12 cellular contexts compared by ENCODE assay signal in the genomic region with DNA sequence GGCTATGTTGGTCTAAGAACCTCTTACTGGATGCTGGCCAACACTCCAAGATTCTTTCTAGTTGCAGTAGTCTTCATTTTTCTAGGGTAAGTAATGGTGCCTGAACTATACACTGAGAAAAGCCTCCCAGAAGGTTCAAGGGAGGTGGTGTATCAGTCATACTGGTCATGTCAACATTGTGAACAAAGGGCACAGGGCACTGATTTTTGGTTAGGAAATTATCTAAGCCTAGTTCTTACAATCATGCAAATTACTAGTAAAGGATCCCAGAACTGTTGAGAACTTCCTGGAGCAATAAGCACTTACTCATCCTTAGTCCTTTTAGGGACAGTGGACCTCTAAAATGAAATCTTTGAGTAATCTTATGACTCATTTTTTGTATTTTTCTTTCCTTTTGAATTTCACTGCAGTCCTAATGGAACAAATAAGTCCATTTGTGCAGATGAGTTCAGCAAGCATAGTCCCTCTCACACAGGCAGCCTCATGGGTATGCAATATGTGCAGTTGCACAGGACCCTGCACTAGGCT. TPM values are rescaled to one million over a fixed set of nuclear protein-coding genes. Genes with fewer than 3 reads are reported as not detected.
DNase-seq lines count a peak whose midpoint lies in the region; FAIRE-seq and TF ChIP-seq lines count a peak whose summit lies in the region.
"Had no signal": no experiment of that assay in that cellular context is flagged by ENCODE, and none has a peak within 500 bp of the region (broad histone marks: within the 10 kb centered on the region; RNA-seq: fewer than 3 reads in every experiment).

No MANE protein-coding gene starts in this region.

- intact Hi-C loops in posterior vena cava (cut with DNase I) = no loop called here

- no peak for TF ChIP-seq POLR2A in GM12892 (IDR thresholded peaks at IDR 0.05; ENCODE audit: low read depth, low read length)

- H3K4me3 ChIP-seq in fibroblast of mammary gland (ENCODE audit: control insufficient read depth, low read depth, low read length) = no peak overlapping the region
- H3K4me3 ChIP-seq: testis had no signal

- peak; percentile 9 for FAIRE-seq in GM12892 (lab: Jason Lieb, UNC)
- FAIRE-seq: endometrium had no signal

- TF ChIP-seq CTCF in fibroblast of mammary gland (conservative IDR thresholded peaks at IDR 0.05; ENCODE audit: control insufficient read depth, insufficient read depth, low read depth, low read length) = no peak

- peak; percentile 63 for DNase-seq in A172 (ENCODE audit: low spot score)
- no peak for DNase-seq in GM12892 (ENCODE audit: insufficient read length)
- DNase-seq in RPMI7951 (ENCODE audit: low read depth) = peak; percentile 71
- peak; percentile 97 for DNase-seq in fibroblast of mammary gland (ENCODE audit: low read depth)
- no peak for DNase-seq in NCI-H526 (lab: John Stamatoyannopoulos, UW)
- DNase-seq in NCI-H1417 treated with DMSO at 0.1 percent for 48 hours (lab: John Stamatoyannopoulos, UW) = no peak
- DNase-seq in posterior vena cava (ENCODE audit: low spot score) = no peak
- no peak for DNase-seq in activated gamma-delta T cell (lab: John Stamatoyannopoulos, UW)
- DNase-seq: NCI-H2227 treated with DMSO at 0.1 percent for 48 hours; stimulated activated CD4-positive, alpha-beta T cell treated with anti-CD3 and anti-CD28 coated beads, Interleukin-15, amount 100 ng/mL, for 24 hours; testis had no signal

RNA-seq across cellular contexts. Expression of gene CDC42SE2, which starts 21.1 kb away (rescaled TPM):
- 49.6 and 52.3 TPM in 2 replicates for total RNA-seq in A172 (2014; rRNA removed; shearing (Covaris generic))
- polyA plus RNA-seq in GM12892 (2012; ENCODE audit: missing spikeins) = 86.3 TPM
- 12.7 and 14.2 TPM in 2 replicates for total RNA-seq in RPMI7951 (2014; rRNA removed; shearing (Covaris generic))
- total RNA-seq in posterior vena cava = 10 to 100 TPM; 17.0 to 18.5 TPM

Comparison
In these comparisons a context has a peak if more than half of its experiments do, and no peak if none do; other contexts are left out.
1. DNase-seq: peak in A172 (single experiment), RPMI7951 (single experiment) and fibroblast of mammary gland (single experiment); none in GM12892 (single experiment), NCI-H526 (0 of 2), NCI-H1417 treated with DMSO at 0.1 percent for 48 hours (single experiment), posterior vena cava (single experiment) and activated gamma-delta T cell (single experiment).